In genomic region chr5:119873611-119874010, GRCh38 we compare ENCODE assay signal across 21 cellular contexts.
"Had no signal": no experiment of that assay in that cellular context is flagged by ENCODE, and none has a peak within 500 bp of the region (broad histone marks: within the 10 kb centered on the region; RNA-seq: fewer than 3 reads in every experiment).

No MANE protein-coding gene starts in this region.

- H3K36me3 ChIP-seq: MG63 had no signal

- FAIRE-seq: HepG2, RCC 7860 had no signal

- H3K4me3 ChIP-seq: MG63 had no signal

- H3K9me3 ChIP-seq: MG63 had no signal

- DNase-seq: IMR-90, Karpas-422, KG1, MG63, NCI-H1092 treated with DMSO at 0.1 percent for 48 hours, NCI-H1436, NCI-H187, NCI-H2029, NCI-H2081 treated with DMSO at 0.1 percent for 48 hours, NCI-H2171, NCI-H345, NCI-H446 treated with DMSO at 0.1 percent for 48 hours, NCI-H510A treated with DMSO at 0.1 percent for 48 hours, NCI-H526, NCI-H82, Right ventricle myocardium superior, RPMI8226, T-helper 1 cell had no signal

- H3K27me3 ChIP-seq: MG63 had no signal

- ATAC-seq: HepG2, SK-N-SH treated with all-trans-retinoic acid at 6 μM for 48 hours had no signal
